In genomic region chr21:39556176-39556575, GRCh38 we compare ENCODE assay signal across 17 cellular contexts. TPM values are rescaled to one million over a fixed set of nuclear protein-coding genes. Genes with fewer than 3 reads are reported as not detected.
A peak's percentile ranks its signal among the peaks of the same experiment; 100 is the strongest.
DNase-seq lines count a peak whose midpoint lies in the region; ATAC-seq and TF ChIP-seq lines count a peak whose summit lies in the region.
"Had no signal": no experiment of that assay in that cellular context is flagged by ENCODE, and none has a peak within 500 bp of the region (broad histone marks: within the 10 kb centered on the region; RNA-seq: fewer than 3 reads in every experiment).

No MANE protein-coding gene starts in this region.

- H4K20me1 ChIP-seq in OCI-LY7 (ENCODE audit: insufficient read depth, low read length), result no peaks in the 10 kb centered on the region

- no peak for ATAC-seq in GM19467 (IDR thresholded peaks at IDR 0.05; ENCODE audit: unreplicated experiment)
- ATAC-seq in stimulated activated effector memory CD8-positive, alpha-beta T cell treated with anti-CD3 and anti-CD28 coated beads, Interleukin-12 subunit alpha, Interleukin-12 subunit beta, amount 100 ng/mL, for 72 hours, result no peak
- ATAC-seq: psoas muscle had no signal

- intact Hi-C loops in OCI-LY7 (cut with micrococcal nuclease; ENCODE audit: unreplicated experiment), result no loop called here

- peak; percentile 0 for DNase-seq in DMS53 treated with DMSO at 0.1 percent for 48 hours (lab: John Stamatoyannopoulos, UW; ENCODE audit: unreplicated experiment)
- peak; percentile 51 for DNase-seq in NCI-H1436 (lab: John Stamatoyannopoulos, UW)
- peak; percentile 18 for DNase-seq in SK-N-MC (ENCODE audit: low read depth, low spot score)
- no peak for DNase-seq in OCI-LY7 (ENCODE audit: low spot score)
- no peak for DNase-seq in T-helper 2 cell
- no peak for DNase-seq in stimulated activated effector memory CD8-positive, alpha-beta T cell treated with anti-CD3 and anti-CD28 coated beads, Interleukin-12 subunit alpha, Interleukin-12 subunit beta, amount 100 ng/mL, for 72 hours (ENCODE audit: low spot score in 2 of 2)
- DNase-seq: activated CD4-positive, alpha-beta T cell treated with anti-CD3 and anti-CD28 coated beads for 1 hour; activated T-cell treated with anti-CD3 and anti-CD28 coated beads, Interleukin-2, amount 50 U/mL, for 1 hour; GOT3; psoas muscle; uterus had no signal

- H3K36me3 ChIP-seq in SK-N-MC (ENCODE audit: insufficient read depth, low read length) (no peaks in the 10 kb centered on the region), mesodermal cell (ENCODE audit: control insufficient read depth, insufficient read depth, low read length) (no peaks in the 10 kb centered on the region), OCI-LY7 (ENCODE audit: insufficient read depth, low read length) (no peaks in the 10 kb centered on the region)
- H3K36me3 ChIP-seq: uterus had no signal

- CTCF ChIA-PET in OCI-LY7 (lab: Charles Lee; ENCODE audit: unreplicated experiment), result no interaction called here

- POLR2A ChIA-PET in OCI-LY7 (lab: Charles Lee), result no interaction called here

- H3K4me2 ChIP-seq in OCI-LY7 (ENCODE audit: low read length), result no peak overlapping the region

- no peak overlapping the region for H3K9ac ChIP-seq in SK-N-MC (ENCODE audit: insufficient read length)

- no peaks in the 10 kb centered on the region for H3K36me3 Mint-ChIP-seq in stimulated activated effector memory CD8-positive, alpha-beta T cell treated with anti-CD3 and anti-CD28 coated beads, Interleukin-12 subunit alpha, Interleukin-12 subunit beta, amount 100 ng/mL, for 72 hours
- H3K36me3 Mint-ChIP-seq: mesothelial cell of epicardium had no signal

- H3K4me3 ChIP-seq in SK-N-MC, result no peak overlapping the region
- H3K4me3 ChIP-seq in mesodermal cell (ENCODE audit: extremely low read depth, insufficient read depth, low read length, poor library complexity, severe bottlenecking), result no peak overlapping the region
- no peak overlapping the region for H3K4me3 ChIP-seq in OCI-LY7 (ENCODE audit: low read depth, low read length, poor library complexity, severe bottlenecking)
- H3K4me3 ChIP-seq: coronary artery, psoas muscle, uterus had no signal

- H3K79me2 ChIP-seq in OCI-LY7 (ENCODE audit: insufficient read depth, low read depth, low read length), result no peaks in the 10 kb centered on the region

- H3K9me3 ChIP-seq in SK-N-MC (ENCODE audit: low read depth, low read length) (no peaks in the 10 kb centered on the region), mesodermal cell (ENCODE audit: control insufficient read depth, low read length) (peaks cover 5% of the 10 kb centered on the region), OCI-LY7 (ENCODE audit: low read length) (no peaks in the 10 kb centered on the region)
- H3K9me3 ChIP-seq: psoas muscle, uterus had no signal

- no peaks in the 10 kb centered on the region for H3K4me1 Mint-ChIP-seq in stimulated activated effector memory CD8-positive, alpha-beta T cell treated with anti-CD3 and anti-CD28 coated beads, Interleukin-12 subunit alpha, Interleukin-12 subunit beta, amount 100 ng/mL, for 72 hours
- H3K4me1 Mint-ChIP-seq: mesothelial cell of epicardium had no signal

- 68 to 80% methylated on average over 1 to 2 of the region's 4 CpGs for WGBS in mesodermal cell (ENCODE audit: insufficient coverage in 2 of 2), 2 experiments

- no peak overlapping the region for H3K27ac Mint-ChIP-seq in stimulated activated effector memory CD8-positive, alpha-beta T cell treated with anti-CD3 and anti-CD28 coated beads, Interleukin-12 subunit alpha, Interleukin-12 subunit beta, amount 100 ng/mL, for 72 hours
- H3K27ac Mint-ChIP-seq: mesothelial cell of epicardium had no signal

- no peaks in the 10 kb centered on the region for H3K9me2 ChIP-seq in OCI-LY7 (ENCODE audit: insufficient read depth, low read length)

- H3K9me3 Mint-ChIP-seq in stimulated activated effector memory CD8-positive, alpha-beta T cell treated with anti-CD3 and anti-CD28 coated beads, Interleukin-12 subunit alpha, Interleukin-12 subunit beta, amount 100 ng/mL, for 72 hours, result no peaks in the 10 kb centered on the region

- no peak overlapping the region for H2AFZ ChIP-seq in OCI-LY7 (ENCODE audit: low read length)

- no TSS peak for BruUV-seq in OCI-LY7 (replicated peaks; lab: Mats Ljungman, UMichigan)

- H3K4me1 ChIP-seq in mesodermal cell (ENCODE audit: control insufficient read depth, insufficient read depth, low read length, poor library complexity, severe bottlenecking) (no peaks in the 10 kb centered on the region), OCI-LY7 (ENCODE audit: insufficient read depth, low read length, poor library complexity, severe bottlenecking) (no peaks in the 10 kb centered on the region)
- H3K4me1 ChIP-seq: psoas muscle, uterus had no signal

- H3K4me3 Mint-ChIP-seq in stimulated activated effector memory CD8-positive, alpha-beta T cell treated with anti-CD3 and anti-CD28 coated beads, Interleukin-12 subunit alpha, Interleukin-12 subunit beta, amount 100 ng/mL, for 72 hours, result no peak overlapping the region
- H3K4me3 Mint-ChIP-seq: mesothelial cell of epicardium had no signal

- H3K27ac ChIP-seq in SK-N-MC (no peak overlapping the region), mesodermal cell (ENCODE audit: low read depth, low read length, severe bottlenecking) (peak overlapping the region; percentile 39), OCI-LY7 (ENCODE audit: low read depth, low read length, poor library complexity, severe bottlenecking) (no peak overlapping the region)
- H3K27ac ChIP-seq: coronary artery, HL-60, psoas muscle, uterus had no signal

- no peak for TF ChIP-seq CTCF in OCI-LY7 (conservative IDR thresholded peaks at IDR 0.05; ENCODE audit: low read length)

RNA-seq across cellular contexts. Expression of gene B3GALT5, which starts 56.6 kb away (rescaled TPM):
- polyA plus RNA-seq in mesodermal cell (2013, experiment 1 of 2), result 2.0 TPM
- 1.6 TPM for polyA plus RNA-seq in mesodermal cell (2013, experiment 2 of 2)
- not detected in 2 replicates for total RNA-seq in OCI-LY7 (2014; rRNA removed; shearing (Covaris generic))
- total RNA-seq in OCI-LY7 (2022), result not detected in 2 replicates
- total RNA-seq: MCF 10A had no signal

Comparison
In these comparisons a context has a peak if more than half of its experiments do, and no peak if none do; other contexts are left out.
1. DNase-seq: peak in DMS53 treated with DMSO at 0.1 percent for 48 hours (single experiment), NCI-H1436 (single experiment) and SK-N-MC (single experiment); none in OCI-LY7 (single experiment), T-helper 2 cell (0 of 5) and stimulated activated effector memory CD8-positive, alpha-beta T cell treated with anti-CD3 and anti-CD28 coated beads, Interleukin-12 subunit alpha, Interleukin-12 subunit beta, amount 100 ng/mL, for 72 hours (0 of 2).